8 cellular contexts compared by ENCODE assay signal in genomic region chr12:8949525-8950286, GRCh38. TPM values are rescaled to one million over a fixed set of nuclear protein-coding genes. Genes with fewer than 3 reads are reported as not detected.
DNase-seq lines count a peak whose midpoint lies in the region; ATAC-seq, FAIRE-seq and TF ChIP-seq lines count a peak whose summit lies in the region.

Gene M6PR, minus strand, starts transcription at chr12:8949645. Its CDS starts 3,241 bp downstream, at chr12:8946404.

- peak within 1 kb of the TSS; percentile 99 for H4K8ac ChIP-seq in trophoblast cell (ENCODE audit: low read depth, low read length)

- peak within 1 kb of the TSS; percentile 97 for H2BK5ac ChIP-seq in trophoblast cell (ENCODE audit: low read depth, low read length, poor library complexity)

- TF ChIP-seq POLR2A in GM12892 (IDR thresholded peaks at IDR 0.05; ENCODE audit: low read depth, low read length) (peak; percentile 91), transverse colon (IDR thresholded peaks at IDR 0.05) (peak; percentile 85)

- H2AFZ ChIP-seq in trophoblast cell (ENCODE audit: insufficient read depth, low read length, poor library complexity), result peak within 1 kb of the TSS; percentile 96

- H2BK120ac ChIP-seq in trophoblast cell (ENCODE audit: insufficient read depth, low read length, poor library complexity), result peak within 1 kb of the TSS; percentile 86

- no peaks in the 10 kb centered on the region for H3K27me3 Mint-ChIP-seq in T-cell

- POLR2A ChIA-PET in T-cell (lab: Charles Lee), result interaction anchor here (0.5 to 1.7 kb wide), 8 partner anchors 26 to 832 kb away, joined by 3 to 8 read pairs (median 3); no protein-coding TSS in a partner anchor

- peak within 1 kb of the TSS; percentile 86 for H3K18ac ChIP-seq in trophoblast cell (ENCODE audit: low read length)

- TF ChIP-seq EP300 in transverse colon (IDR thresholded peaks at IDR 0.05; ENCODE audit: low read depth), result no peak

- DNase-seq in GM12892 (ENCODE audit: insufficient read length), result peak; percentile 75
- DNase-seq in NCI-H1436 treated with DMSO at 0.1 percent for 48 hours (lab: John Stamatoyannopoulos, UW), result peak; percentile 73
- DNase-seq in T-cell, result peak; percentile 71 to 91 (median 85)
- DNase-seq in cardiac septum (ENCODE audit: low spot score), result peak; percentile 97
- DNase-seq in trophoblast cell, result peak; percentile 89 to 91
- peak; percentile 94 for DNase-seq in transverse colon

- H3K4me2 ChIP-seq in trophoblast cell (ENCODE audit: low read length), result peak within 1 kb of the TSS; percentile 93

- peaks cover 2 to 4% of the 10 kb centered on the region in 2 experiments for H3K4me1 ChIP-seq in trophoblast cell (ENCODE audit: control insufficient read depth in 1 of 2, insufficient read depth in 2 of 2, low read length in 2 of 2)
- peaks cover 7 to 35% (median 16%) of the 10 kb centered on the region in 4 donors for H3K4me1 ChIP-seq in transverse colon

- TF ChIP-seq CTCF in transverse colon (IDR thresholded peaks at IDR 0.05), result peak; percentile 27 to 49 (median 38)

- peaks cover 5 to 8% of the 10 kb centered on the region in 2 experiments for H3K36me3 ChIP-seq in trophoblast cell (ENCODE audit: control insufficient read depth in 1 of 2, insufficient read depth in 2 of 2, low read length in 2 of 2)
- H3K36me3 ChIP-seq in transverse colon, result peaks cover 0 to 8% (median 3%) of the 10 kb centered on the region in 4 donors

- peaks cover 14% of the 10 kb centered on the region for H3K36me3 Mint-ChIP-seq in T-cell

- H3K14ac ChIP-seq in trophoblast cell (ENCODE audit: low read length), result peak within 1 kb of the TSS; percentile 92

- peaks cover 67 to 85% (median 72%) of the 10 kb centered on the region in 3 donors for H3K4me1 Mint-ChIP-seq in T-cell

- FAIRE-seq in GM12892 (lab: Jason Lieb, UNC), result peak; percentile 98

- H3K79me1 ChIP-seq in trophoblast cell (ENCODE audit: low read length), result peaks cover 9% of the 10 kb centered on the region

- H3K79me2 ChIP-seq in trophoblast cell (ENCODE audit: control insufficient read depth, insufficient read depth, low read length, poor library complexity), result peaks cover 7% of the 10 kb centered on the region

- CTCF ChIA-PET in T-cell (lab: Charles Lee), result interaction anchor here (0.7 to 5.3 kb wide), 27 partner anchors 9 to 305 kb away, joined by 3 to 119 read pairs (median 5); partner anchors contain the start of genes KLRG1 (in 1 of the 2) and PHC1 (in 1 of the 2)

- H3K4me3 ChIP-seq in trophoblast cell (ENCODE audit: low read depth, low read length), result peak within 1 kb of the TSS; percentile 92
- H3K4me3 ChIP-seq in transverse colon, result peak within 1 kb of the TSS; percentile 55 to 97 (median 78)

- H3K4me3 Mint-ChIP-seq in T-cell, result peak within 1 kb of the TSS; percentile 90 to 95 (median 91)

- peak within 1 kb of the TSS; percentile 72 for H3K4ac ChIP-seq in trophoblast cell (ENCODE audit: low read depth, low read length)

- H2BK12ac ChIP-seq in trophoblast cell (ENCODE audit: low read length), result peak within 1 kb of the TSS; percentile 63

- peak within 1 kb of the TSS; percentile 90 for H3K9ac ChIP-seq in trophoblast cell (ENCODE audit: low read length)

- peak within 1 kb of the TSS; percentile 96 for H4K91ac ChIP-seq in trophoblast cell (ENCODE audit: low read depth, low read length)

- WGBS in adipose tissue, 3 donors, result 0% methylated on average over 57 to 58 of the region's 58 CpGs
- no CpG with 5 or more reads among the region's 58 CpGs for WGBS in trophoblast cell (ENCODE audit: extremely low coverage, insufficient coverage, insufficient read length)
- 0% methylated on average over 7 to 55 of the region's 58 CpGs for WGBS in transverse colon (ENCODE audit: low coverage in 1 of 2), 2 donors

- ATAC-seq in HG02852 (IDR thresholded peaks at IDR 0.05; ENCODE audit: unreplicated experiment), result peak; percentile 82
- ATAC-seq in T-cell (replicated peaks in 1 of 4), result peak; percentile 81 to 85 (median 82)

- H3K27me3 ChIP-seq in trophoblast cell (ENCODE audit: insufficient read depth, low read length) (no peaks in the 10 kb centered on the region), transverse colon (no peaks in the 10 kb centered on the region)

- intact Hi-C loops in cardiac septum (cut with DNase I), result loop anchor here (2.0 kb wide), 2 partner anchors 35 to 89 kb away; partner anchors contain the start of gene PHC1
- intact Hi-C loops in transverse colon (cut with DNase I; ENCODE audit: low total_unique reads), result loop anchor here (10.0 kb wide), 1 partner anchor 85 kb away; no protein-coding TSS in a partner anchor

- H3K9me3 Mint-ChIP-seq in T-cell, result peaks cover 0 to 7% (median 4%) of the 10 kb centered on the region in 3 donors

- H3K23ac ChIP-seq in trophoblast cell (ENCODE audit: low read length), result no peak within 1 kb of the TSS

- in situ Hi-C loops in transverse colon (cut with MboI; ENCODE audit: low pct_ligation_motif_present in 1 of 4, low pct_unique_long_range_greater_than_20kb in 1 of 4, low sequenced_read_pairs in 3 of 4), result no loop called here

- peak within 1 kb of the TSS; percentile 98 for H3K27ac ChIP-seq in adipose tissue (ENCODE audit: low read depth, low read length)
- H3K27ac ChIP-seq in trophoblast cell (ENCODE audit: low read depth, low read length), result peak within 1 kb of the TSS; percentile 83
- peak within 1 kb of the TSS; percentile 94 to 98 (median 96) for H3K27ac ChIP-seq in transverse colon

- H3K9me3 ChIP-seq in trophoblast cell (ENCODE audit: insufficient read depth, low read depth, low read length) (no peaks in the 10 kb centered on the region), transverse colon (no peaks in the 10 kb centered on the region)

- no peak within 1 kb of the TSS for H2AK5ac ChIP-seq in trophoblast cell (ENCODE audit: low read length)

- peak within 1 kb of the TSS; percentile 89 to 97 for H3K27ac Mint-ChIP-seq in T-cell

- H4K12ac ChIP-seq in trophoblast cell (ENCODE audit: low read depth, low read length), result peak within 1 kb of the TSS; percentile 89

RNA-seq across cellular contexts. Expression of gene M6PR, which starts in this region (rescaled TPM):
- polyA plus RNA-seq in GM12892 (2012; ENCODE audit: missing spikeins), result 123 TPM
- 100 to 1,000 TPM; 162 to 189 (median 187) TPM for total RNA-seq in T-cell
- polyA plus RNA-seq in adipose tissue, result 10 to 100 TPM; 41.1 to 67.6 (median 51.6) TPM
- total RNA-seq in cardiac septum, result 87.1 TPM
- polyA plus RNA-seq in trophoblast cell (2013), result 98.8 and 99.1 TPM in 2 replicates
- total RNA-seq in transverse colon, result 10 to 100 TPM; 43.2 to 87.5 (median 67.2) TPM

Comparison
In these comparisons a context has a peak if more than half of its experiments do, and no peak if none do; other contexts are left out.
1. Peak in every context shown above with its lines: DNase-seq, ATAC-seq, H3K4me3 ChIP-seq and H3K27ac ChIP-seq.